In genomic region chr14:94953541-94954260, GRCh38 we compare ENCODE assay signal across 1 cellular context.
TF ChIP-seq lines count a peak whose summit lies in the region.

No MANE protein-coding gene starts in this region.

TF ChIP-seq in HEK293, 187 proteins besides CTCF, POLR2A, EP300 and RAD21 (continued from another document):
- peak; percentile 72 for TF ChIP-seq ATF2 (tag by site-specific recombination; IDR thresholded peaks at IDR 0.05; ENCODE audit: low read depth)
- 0 out of 2 replicates have a peak, but pooled peaks have one; percentile 24 for TF ChIP-seq ZNF366 (tag by site-specific recombination; conservative IDR thresholded peaks at IDR 0.05)
- peak; percentile 52 for TF ChIP-seq ZNF629 (tag by site-specific recombination; IDR thresholded peaks at IDR 0.05)
- TF ChIP-seq ZBTB20 (tag by site-specific recombination; IDR thresholded peaks at IDR 0.05) = 0 out of 2 replicates have a peak, but pooled peaks have one; percentile 7
